ENCODE assay signal across 11 cellular contexts in genomic region chr4:152917533-152918395, GRCh38.
"Had no signal": no experiment of that assay in that cellular context is flagged by ENCODE, and none has a peak within 500 bp of the region (broad histone marks: within the 10 kb centered on the region; RNA-seq: fewer than 3 reads in every experiment).

No MANE protein-coding gene starts in this region.

- H3K27ac ChIP-seq: esophagus squamous epithelium had no signal

- DNase-seq: effector memory CD8-positive, alpha-beta T cell; esophagus squamous epithelium; foreskin fibroblast; left colon; mucosa of descending colon; naive thymus-derived CD8-positive, alpha-beta T cell; posterior cingulate gyrus; stimulated activated CD4-positive, alpha-beta T cell treated with anti-CD3 and anti-CD28 coated beads, Interleukin-2, amount 100 ng/mL, for 48 hours; stimulated activated naive CD4-positive, alpha-beta T cell treated with Interleukin-2 at 50 U/mL for 16 hours had no signal

- ATAC-seq: effector memory CD8-positive, alpha-beta T cell; left colon; mucosa of descending colon; naive thymus-derived CD8-positive, alpha-beta T cell had no signal

- H3K27me3 ChIP-seq: esophagus squamous epithelium had no signal

- H3K4me1 ChIP-seq: esophagus squamous epithelium had no signal

- FAIRE-seq: colon had no signal

- H3K4me2 ChIP-seq: smooth muscle cell had no signal

- H3K4me3 ChIP-seq: esophagus squamous epithelium, mucosa of descending colon, smooth muscle cell had no signal
